ENCODE assay signal across 8 cellular contexts in genomic region chr5:140295414-140295813, GRCh38. TPM values are rescaled to one million over a fixed set of nuclear protein-coding genes. Genes with fewer than 3 reads are reported as not detected.
A peak's percentile ranks its signal among the peaks of the same experiment; 100 is the strongest.
DNase-seq lines count a peak whose midpoint lies in the region; ATAC-seq, FAIRE-seq and TF ChIP-seq lines count a peak whose summit lies in the region.

No MANE protein-coding gene starts in this region.

- H2BK5ac ChIP-seq in mesendoderm (ENCODE audit: low read length) = no peak overlapping the region

- no peak overlapping the region for H3K23ac ChIP-seq in mesendoderm (ENCODE audit: low read length)

- ATAC-seq in GM12878 = peak; percentile 75
- no peak for ATAC-seq in GM18867 (IDR thresholded peaks at IDR 0.05; ENCODE audit: unreplicated experiment)
- ATAC-seq in GM18505 (IDR thresholded peaks at IDR 0.05; ENCODE audit: unreplicated experiment) = no peak

- 96% methylated on average over 1 of the region's 1 CpG for WGBS in GM12878 (ENCODE audit: insufficient coverage, insufficient replicate concordance, low lambda C conversion rate, missing lambda C conversion rate)
- WGBS in mesendoderm (ENCODE audit: extremely low coverage, insufficient coverage, low lambda C conversion rate) = no CpG with 5 or more reads among the region's 1 CpG

- H3K27ac ChIP-seq in MM.1S (ENCODE audit: low read length) (0 out of 2 replicates have a peak overlapping the region, but pooled peaks have one; percentile 3), GM12878 (ENCODE audit: control insufficient read depth, insufficient read depth) (no peak overlapping the region), mesendoderm (ENCODE audit: low read depth, low read length) (no peak overlapping the region)

- H3K27me3 ChIP-seq in MM.1S (replicated peaks; ENCODE audit: insufficient read depth, low read length) = no peaks in the 10 kb centered on the region
- H3K27me3 ChIP-seq in GM12878 (replicated peaks in 1 of 2; ENCODE audit: control insufficient read depth in 2 of 2, insufficient read depth in 2 of 2, low read length in 1 of 2) = no peaks in the 10 kb centered on the region
- no peaks in the 10 kb centered on the region for H3K27me3 ChIP-seq in mesendoderm (ENCODE audit: insufficient read depth, low read length, poor library complexity)

- peaks cover 4% of the 10 kb centered on the region for H4K20me1 ChIP-seq in MM.1S (ENCODE audit: insufficient read depth, low read length)
- H4K20me1 ChIP-seq in GM12878 (ENCODE audit: control insufficient read depth, insufficient read depth) = no peaks in the 10 kb centered on the region

- no peak for TF ChIP-seq RAD21 in GM12878 (IDR thresholded peaks at IDR 0.05; ENCODE audit: insufficient read depth, low read depth, low read length)

- H3K36me3 ChIP-seq in MM.1S (replicated peaks; ENCODE audit: insufficient read depth, low read length) (no peaks in the 10 kb centered on the region), GM12878 (ENCODE audit: control insufficient read depth in 2 of 2, insufficient read depth in 2 of 2, low read length in 1 of 2) (peaks cover 0 to 9% of the 10 kb centered on the region in 2 experiments; a peak in 2 of 4 replicates), mesendoderm (ENCODE audit: control insufficient read depth, insufficient read depth, low read length) (no peaks in the 10 kb centered on the region)

- no peak overlapping the region for H4K8ac ChIP-seq in mesendoderm (ENCODE audit: low read depth, low read length)

- H3K79me2 ChIP-seq in MM.1S (ENCODE audit: low read length) = peaks cover 74% of the 10 kb centered on the region
- peaks cover 40% of the 10 kb centered on the region for H3K79me2 ChIP-seq in GM12878 (ENCODE audit: control insufficient read depth, insufficient read depth, low read length)
- peaks cover 29% of the 10 kb centered on the region for H3K79me2 ChIP-seq in mesendoderm (ENCODE audit: control insufficient read depth, insufficient read depth, low read length)

- H3K9ac ChIP-seq in MM.1S (ENCODE audit: low read length) (no peak overlapping the region), GM12878 (ENCODE audit: control insufficient read depth, insufficient read depth, low read length) (no peak overlapping the region), mesendoderm (ENCODE audit: low read length) (no peak overlapping the region)

- H4K5ac ChIP-seq in mesendoderm (ENCODE audit: low read length) = no peak overlapping the region

- no peak for TF ChIP-seq CTCF in MM.1S (IDR thresholded peaks at IDR 0.05; ENCODE audit: low read length)
- TF ChIP-seq CTCF in GM12878 (IDR thresholded peaks at IDR 0.05 in 2 of 3, conservative IDR thresholded peaks at IDR 0.05 in 1 of 3; ENCODE audit: control insufficient read depth in 2 of 3, extremely low read depth in 1 of 3, insufficient read depth in 1 of 3, low read depth in 3 of 3, low read length in 3 of 3) = no peak

- CTCF ChIA-PET in GM12878 (lab: Yijun Ruan, JAX) = interaction anchor here (0.8 to 1.7 kb wide), 5 partner anchors 13 to 64 kb away, joined by 3 to 6 read pairs (median 3); no protein-coding TSS in a partner anchor

- H2AFZ ChIP-seq in MM.1S (ENCODE audit: low read length) (no peak overlapping the region), GM12878 (ENCODE audit: control insufficient read depth, low read depth, low read length) (no peak overlapping the region)

- no peak overlapping the region for H3K18ac ChIP-seq in mesendoderm (ENCODE audit: low read length)

- in situ Hi-C loops in G401 (cut with HindIII; ENCODE audit: low sequenced_read_pairs) (no loop called here), GM12878 (cut with MboI) (no loop called here)

- no peak overlapping the region for H3K56ac ChIP-seq in mesendoderm (ENCODE audit: low read length)

- RAD21 ChIA-PET in GM12878 (lab: Charles Lee; ENCODE audit: unreplicated experiment) = interaction anchor here (0.6 to 1.2 kb wide), 2 partner anchors 13 to 51 kb away, joined by 3 to 4 read pairs; no protein-coding TSS in a partner anchor

- TF ChIP-seq EP300 in GM12878 (IDR thresholded peaks at IDR 0.05; ENCODE audit: borderline replicate concordance in 1 of 2, control insufficient read depth in 1 of 2, low read depth in 2 of 2, low read length in 2 of 2) = no peak

- BruUV-seq in GM12878 (replicated peaks; lab: Mats Ljungman, UMichigan) = no TSS peak

- H3F3A ChIP-seq in MM.1S (ENCODE audit: insufficient read depth, low read length) = no peaks in the 10 kb centered on the region

- intact Hi-C loops in GM12878 (cut with micrococcal nuclease; ENCODE audit: unreplicated experiment) = no loop called here

- POLR2A ChIA-PET in GM12878 (lab: Charles Lee) = interaction anchor here (1.4 to 1.6 kb wide), 2 partner anchors 9 to 25 kb away, joined by 4 read pairs; no protein-coding TSS in a partner anchor

- no peak overlapping the region for H2AK5ac ChIP-seq in mesendoderm (ENCODE audit: low read length)

- no peak overlapping the region for H2BK120ac ChIP-seq in mesendoderm (ENCODE audit: low read depth, low read length)

- no peaks in the 10 kb centered on the region for H3K9me2 ChIP-seq in MM.1S (replicated peaks; ENCODE audit: insufficient read depth, low read length)

- FAIRE-seq in GM12878 (lab: Jason Lieb, UNC) = no peak

- H3K4me2 ChIP-seq in MM.1S (ENCODE audit: low read depth, low read length) (peak overlapping the region; percentile 2; the same call in 1 of the 2 replicates), GM12878 (ENCODE audit: control insufficient read depth, insufficient read depth) (no peak overlapping the region), mesendoderm (ENCODE audit: low read length) (no peak overlapping the region)

- H3K9me3 ChIP-seq in MM.1S (replicated peaks; ENCODE audit: insufficient read depth, low read length) (no peaks in the 10 kb centered on the region), GM12878 (replicated peaks; ENCODE audit: control insufficient read depth, insufficient read depth, low read length) (no peaks in the 10 kb centered on the region)

- DNase-seq in G401 (ENCODE audit: low spot score) (peak; percentile 34), MM.1S (peak; percentile 45), GM12878 (ENCODE audit: low read depth, low spot score) (no peak), mesendoderm (peak; percentile 57), DMS79 treated with DMSO at 0.1 percent for 48 hours (lab: John Stamatoyannopoulos, UW) (no peak)
- DNase-seq in stimulated activated CD4-positive, alpha-beta T cell treated with anti-CD3 and anti-CD28 coated beads, Interleukin-1b, Interleukin-23, amount 100 ng/mL, for 48 hours = no peak

- H2BK15ac ChIP-seq in mesendoderm (replicated peaks; ENCODE audit: low read depth) = no peak overlapping the region

- no peak overlapping the region for H3K4ac ChIP-seq in mesendoderm (ENCODE audit: low read depth, low read length)

- H3K79me1 ChIP-seq in mesendoderm (ENCODE audit: low read length) = peaks cover 10% of the 10 kb centered on the region

- TF ChIP-seq POLR2A in GM12878 (IDR thresholded peaks at IDR 0.05; ENCODE audit: low read depth, low read length) (no peak), GM18505 (IDR thresholded peaks at IDR 0.05; ENCODE audit: borderline replicate concordance, extremely low read depth, insufficient read depth, insufficient read length) (no peak)

- SMC1A ChIA-PET in GM12878 (lab: Charles Lee; ENCODE audit: uncharacterized antibody, unreplicated experiment) = interaction anchor here (0.9 to 1.7 kb wide), 7 partner anchors 8 to 53 kb away, joined by 3 to 6 read pairs (median 4); no protein-coding TSS in a partner anchor

- H3K4me1 ChIP-seq in MM.1S (ENCODE audit: low read length) (peaks cover 6% of the 10 kb centered on the region; the same call in 1 of the 2 replicates), GM12878 (ENCODE audit: control insufficient read depth, insufficient read depth, low read length) (no peaks in the 10 kb centered on the region), mesendoderm (ENCODE audit: control insufficient read depth, low read depth, low read length) (no peaks in the 10 kb centered on the region)

- H3K4me3 ChIP-seq in MM.1S (ENCODE audit: low read length) = no peak overlapping the region
- no peak overlapping the region for H3K4me3 ChIP-seq in GM12878
- no peak overlapping the region for H3K4me3 ChIP-seq in mesendoderm (ENCODE audit: low read length)

RNA-seq across cellular contexts. Expression of gene PFDN1, which starts 7.5 kb away (rescaled TPM):
- total RNA-seq in G401 (2014; rRNA removed; shearing (Covaris generic)) = 266 and 273 TPM in 2 replicates
- total RNA-seq in GM12878 (2013; cell fraction: nucleolus; rRNA removed) = 35.6 and 38.4 TPM in 2 replicates
- total RNA-seq in GM12878 (2014; rRNA removed) = 79.9 and 86.9 TPM in 2 replicates
- 73.0 and 91.1 TPM in 2 replicates for total RNA-seq in GM12878 (2014; rRNA removed; fragmentation: Illumina TruSeq; extraction: Trizol)
- 58.5 and 62.9 TPM in 2 replicates for total RNA-seq in GM12878 (2021)
- 28.9 TPM for polyA plus RNA-seq in GM12878 (2011; ENCODE audit: low read depth)
- 63.8 and 65.9 TPM in 2 replicates for polyA plus RNA-seq in GM12878 (2011; rRNA removed)
- polyA plus RNA-seq in GM12878 (2011; cell fraction: cytosol; rRNA removed) = 98.8 and 102 TPM in 2 replicates
- 24.5 and 33.3 TPM in 2 replicates for polyA plus RNA-seq in GM12878 (2011; cell fraction: nucleus; rRNA removed)
- 85.5 and 118 TPM in 2 replicates for polyA plus RNA-seq in GM12878 (2012)
- 150 and 190 TPM in 2 replicates for polyA plus RNA-seq in GM12878 (2014; fragmentation: Illumina TruSeq; extraction: Trizol)
- polyA plus RNA-seq in GM12878 (2014; fragmentation: Nextera tagmentation; extraction: Ambion mirVana) = 100 to 1,000 TPM; 192 to 193 TPM
- polyA plus RNA-seq in GM12878 (2014; rRNA removed) = 85.8 and 86.8 TPM in 2 replicates
- 100 to 1,000 TPM; 112 to 131 TPM for polyA plus RNA-seq in GM12878 (2016; fragmentation: Nextera tagmentation; extraction: Ambion mirVana)
- 57.4 and 63.6 TPM in 2 replicates for polyA minus RNA-seq in GM12878 (2011; rRNA and poly(A)+ RNA removed)
- 15.2 and 18.9 TPM in 2 replicates for polyA minus RNA-seq in GM12878 (2011; cell fraction: cytosol; rRNA and poly(A)+ RNA removed)
- polyA minus RNA-seq in GM12878 (2011; cell fraction: nucleus; rRNA and poly(A)+ RNA removed) = 10.6 and 13.1 TPM in 2 replicates
- 297 TPM for polyA plus RNA-seq in mesendoderm (2013, experiment 1 of 2)
- 277 TPM for polyA plus RNA-seq in mesendoderm (2013, experiment 2 of 2)

RNA-seq across cellular contexts. Expression of gene HBEGF, which starts 51.0 kb away (rescaled TPM):
- 28.3 and 40.1 TPM in 2 replicates for total RNA-seq in G401 (2014; rRNA removed; shearing (Covaris generic))
- total RNA-seq in GM12878 (2013; cell fraction: nucleolus; rRNA removed) = 2.0 and 2.9 TPM in 2 replicates
- 2.5 and 3.1 TPM in 2 replicates for total RNA-seq in GM12878 (2014; rRNA removed)
- total RNA-seq in GM12878 (2014; rRNA removed; fragmentation: Illumina TruSeq; extraction: Trizol) = 2.5 and 2.9 TPM in 2 replicates
- total RNA-seq in GM12878 (2021) = 2.6 and 2.7 TPM in 2 replicates
- 0.33 TPM for polyA plus RNA-seq in GM12878 (2011; ENCODE audit: low read depth)
- 2.2 and 2.5 TPM in 2 replicates for polyA plus RNA-seq in GM12878 (2011; rRNA removed)
- polyA plus RNA-seq in GM12878 (2011; cell fraction: cytosol; rRNA removed) = 1.5 and 1.6 TPM in 2 replicates
- 2.6 TPM in 2 replicates for polyA plus RNA-seq in GM12878 (2011; cell fraction: nucleus; rRNA removed)
- polyA plus RNA-seq in GM12878 (2012) = 0.27 and 0.42 TPM in 2 replicates
- polyA plus RNA-seq in GM12878 (2014; fragmentation: Illumina TruSeq; extraction: Trizol) = 3.1 and 4.5 TPM in 2 replicates
- polyA plus RNA-seq in GM12878 (2014; fragmentation: Nextera tagmentation; extraction: Ambion mirVana) = 1 to 10 TPM in 1 of 2 experiments, under 1 TPM in 1; 0.87 to 1.5 TPM
- polyA plus RNA-seq in GM12878 (2014; rRNA removed) = 1.6 and 2.0 TPM in 2 replicates
- polyA plus RNA-seq in GM12878 (2016; fragmentation: Nextera tagmentation; extraction: Ambion mirVana) = 1 to 10 TPM; 1.3 to 1.6 TPM
- 0.88 and 1.9 TPM in 2 replicates for polyA minus RNA-seq in GM12878 (2011; rRNA and poly(A)+ RNA removed)
- 0.53 and 0.73 TPM in 2 replicates for polyA minus RNA-seq in GM12878 (2011; cell fraction: cytosol; rRNA and poly(A)+ RNA removed)
- polyA minus RNA-seq in GM12878 (2011; cell fraction: nucleus; rRNA and poly(A)+ RNA removed) = 1.9 and 3.3 TPM in 2 replicates
- 6.7 TPM for polyA plus RNA-seq in mesendoderm (2013, experiment 1 of 2)
- 7.2 TPM for polyA plus RNA-seq in mesendoderm (2013, experiment 2 of 2)

Comparison
In these comparisons a context has a peak if more than half of its experiments do, and no peak if none do; other contexts are left out.
1. DNase-seq: peak in G401 (single experiment), MM.1S (single experiment) and mesendoderm (single experiment); none in GM12878 (single experiment), stimulated activated CD4-positive, alpha-beta T cell treated with anti-CD3 and anti-CD28 coated beads, Interleukin-1b, Interleukin-23, amount 100 ng/mL, for 48 hours (single experiment) and DMS79 treated with DMSO at 0.1 percent for 48 hours (single experiment).